Comparison of ENCODE assay signal across 16 cellular contexts in genomic region chr2:239561448-239562001, GRCh38.
DNase-seq lines count a peak whose midpoint lies in the region; ATAC-seq and TF ChIP-seq lines count a peak whose summit lies in the region.
"Had no signal": no experiment of that assay in that cellular context is flagged by ENCODE, and none has a peak within 500 bp of the region (broad histone marks: within the 10 kb centered on the region; RNA-seq: fewer than 3 reads in every experiment).

No MANE protein-coding gene starts in this region.

- no peak overlapping the region for H3K27ac Mint-ChIP-seq in activated CD4-positive, alpha-beta T cell treated with anti-CD3 and anti-CD28 coated beads, Interleukin-2, amount 10 ng/mL, durations not matched to agents 7 days and 5 days
- no peak overlapping the region for H3K27ac Mint-ChIP-seq in osteocyte (ENCODE audit: unreplicated experiment)

- H3K27ac ChIP-seq in heart right ventricle, result no peak overlapping the region
- H3K27ac ChIP-seq: lower lobe of right lung, SJSA1 had no signal

- H3K4me3 ChIP-seq in heart right ventricle, result no peak overlapping the region
- H3K4me3 ChIP-seq in skeletal muscle cell (ENCODE audit: low read depth, low read length), result no peak overlapping the region
- H3K4me3 ChIP-seq: lower lobe of right lung, SJSA1 had no signal

- no peaks in the 10 kb centered on the region for H3K36me3 ChIP-seq in heart right ventricle
- H3K36me3 ChIP-seq: lower lobe of right lung, SJSA1 had no signal

- peak in 5 of 8 donors; percentile 12 to 39 (median 27) for ATAC-seq in heart right ventricle
- ATAC-seq: lower lobe of right lung; stimulated activated naive CD8-positive, alpha-beta T cell treated with anti-CD3 and anti-CD28 coated beads, Interleukin-15, Interleukin-2, amounts not matched to agents 100 U/mL and 50 U/mL, for 24 hours had no signal

- TF ChIP-seq CTCF in heart right ventricle (IDR thresholded peaks at IDR 0.05), result no peak
- TF ChIP-seq CTCF in osteocyte (IDR thresholded peaks at IDR 0.05), result no peak

- POLR2A ChIA-PET in activated CD4-positive, alpha-beta T cell treated with anti-CD3 and anti-CD28 coated beads, Interleukin-2, amount 10 ng/mL, durations not matched to agents 7 days and 5 days (lab: Charles Lee), result no interaction called here

- CTCF ChIA-PET in activated CD4-positive, alpha-beta T cell treated with anti-CD3 and anti-CD28 coated beads, Interleukin-2, amount 10 ng/mL, durations not matched to agents 7 days and 5 days (lab: Charles Lee), result no interaction called here

- intact Hi-C loops in heart right ventricle (cut with DNase I), result no loop called here

- peaks cover 1% of the 10 kb centered on the region for H3K27me3 Mint-ChIP-seq in activated CD4-positive, alpha-beta T cell treated with anti-CD3 and anti-CD28 coated beads, Interleukin-2, amount 10 ng/mL, durations not matched to agents 7 days and 5 days
- no peaks in the 10 kb centered on the region for H3K27me3 Mint-ChIP-seq in osteocyte (ENCODE audit: unreplicated experiment)

- no peaks in the 10 kb centered on the region for H3K4me1 ChIP-seq in heart right ventricle
- H3K4me1 ChIP-seq: lower lobe of right lung, SJSA1 had no signal

- no peaks in the 10 kb centered on the region for H3K9me3 ChIP-seq in heart right ventricle
- H3K9me3 ChIP-seq: lower lobe of right lung, SJSA1 had no signal

- DNase-seq in EL, result peak; percentile 3
- peak; percentile 34 for DNase-seq in RPMI8226
- DNase-seq in heart right ventricle, result peak in 1 of 2 donors; percentile 28
- peak; percentile 9 for DNase-seq in skeletal muscle cell (ENCODE audit: low read depth)
- DNase-seq in activated CD4-positive, alpha-beta T cell treated with anti-CD3 and anti-CD28 coated beads, Interleukin-2, amount 10 ng/mL, durations not matched to agents 7 days and 5 days, result no peak
- DNase-seq in osteocyte (ENCODE audit: extremely low spot score, unreplicated experiment), result no peak
- no peak for DNase-seq in D341Med (ENCODE audit: low spot score)
- no peak for DNase-seq in Ammon's horn (ENCODE audit: low spot score)
- DNase-seq: erythroblast; KG1; lower lobe of right lung; NCI-H1417; small intestine; stimulated activated naive CD8-positive, alpha-beta T cell treated with anti-CD3 and anti-CD28 coated beads, Interleukin-15, Interleukin-2, amounts not matched to agents 100 U/mL and 50 U/mL, for 24 hours had no signal

- H3K36me3 Mint-ChIP-seq in activated CD4-positive, alpha-beta T cell treated with anti-CD3 and anti-CD28 coated beads, Interleukin-2, amount 10 ng/mL, durations not matched to agents 7 days and 5 days (ENCODE audit: low read depth), result no peaks in the 10 kb centered on the region
- no peaks in the 10 kb centered on the region for H3K36me3 Mint-ChIP-seq in osteocyte (ENCODE audit: unreplicated experiment)
- H3K36me3 Mint-ChIP-seq: CD14-positive monocyte had no signal

- peaks cover 0 to 50% (median 34%) of the 10 kb centered on the region in 7 donors for H3K27me3 ChIP-seq in heart right ventricle

- no peak overlapping the region for H3K4me3 Mint-ChIP-seq in activated CD4-positive, alpha-beta T cell treated with anti-CD3 and anti-CD28 coated beads, Interleukin-2, amount 10 ng/mL, durations not matched to agents 7 days and 5 days
- no peak overlapping the region for H3K4me3 Mint-ChIP-seq in osteocyte (ENCODE audit: unreplicated experiment)

- WGBS in heart right ventricle, 2 donors, result 75 to 85% methylated on average over 17 of the region's 17 CpGs

- H3K9me3 Mint-ChIP-seq in activated CD4-positive, alpha-beta T cell treated with anti-CD3 and anti-CD28 coated beads, Interleukin-2, amount 10 ng/mL, durations not matched to agents 7 days and 5 days, result no peaks in the 10 kb centered on the region
- H3K9me3 Mint-ChIP-seq in osteocyte (ENCODE audit: unreplicated experiment), result no peaks in the 10 kb centered on the region

- no peaks in the 10 kb centered on the region for H3K4me1 Mint-ChIP-seq in activated CD4-positive, alpha-beta T cell treated with anti-CD3 and anti-CD28 coated beads, Interleukin-2, amount 10 ng/mL, durations not matched to agents 7 days and 5 days
- no peaks in the 10 kb centered on the region for H3K4me1 Mint-ChIP-seq in osteocyte (ENCODE audit: unreplicated experiment)
- H3K4me1 Mint-ChIP-seq: CD14-positive monocyte had no signal

Comparison
In these comparisons a context has a peak if more than half of its experiments do, and no peak if none do; other contexts are left out.
1. DNase-seq: peak in EL (single experiment), RPMI8226 (single experiment) and skeletal muscle cell (single experiment); none in activated CD4-positive, alpha-beta T cell treated with anti-CD3 and anti-CD28 coated beads, Interleukin-2, amount 10 ng/mL, durations not matched to agents 7 days and 5 days (single experiment), osteocyte (single experiment), D341Med (single experiment) and Ammon's horn (single experiment).